16 cellular contexts compared by ENCODE assay signal in genomic region chr6:79687759-79688158, GRCh38. TPM values are rescaled to one million over a fixed set of nuclear protein-coding genes. Genes with fewer than 3 reads are reported as not detected.
DNase-seq lines count a peak whose midpoint lies in the region; ATAC-seq, FAIRE-seq and TF ChIP-seq lines count a peak whose summit lies in the region.
"Had no signal": no experiment of that assay in that cellular context is flagged by ENCODE, and none has a peak within 500 bp of the region (broad histone marks: within the 10 kb centered on the region; RNA-seq: fewer than 3 reads in every experiment).

No MANE protein-coding gene starts in this region.

- H3K27ac Mint-ChIP-seq in mesothelial cell of epicardium, result peak overlapping the region; percentile 18
- H3K27ac Mint-ChIP-seq: endodermal cell had no signal

- ATAC-seq in K562, result peak; percentile 82
- ATAC-seq in GM18867 (IDR thresholded peaks at IDR 0.05; ENCODE audit: unreplicated experiment), result no peak
- no peak for ATAC-seq in GM19328 (IDR thresholded peaks at IDR 0.05; ENCODE audit: unreplicated experiment)
- ATAC-seq in HG03039 (IDR thresholded peaks at IDR 0.05; ENCODE audit: unreplicated experiment), result no peak
- ATAC-seq: GM12878 had no signal

- H3K36me3 ChIP-seq in K562 (ENCODE audit: control insufficient read depth, insufficient read depth, low read length), result no peaks in the 10 kb centered on the region
- H3K36me3 ChIP-seq: BE2C had no signal

- intact Hi-C loops in K562 (cut with micrococcal nuclease), result no loop called here

- peaks cover 11% of the 10 kb centered on the region for H3K36me3 Mint-ChIP-seq in mesothelial cell of epicardium

- H3K4me1 ChIP-seq in K562 (replicated peaks in 1 of 2; ENCODE audit: control insufficient read depth in 2 of 2, insufficient read depth in 2 of 2, low read length in 2 of 2), result peaks cover 3 to 5% of the 10 kb centered on the region in 2 experiments; a peak in 3 of 5 replicates

- no peak for TF ChIP-seq RAD21 in K562 (CRISPR knock-in tag; conservative IDR thresholded peaks at IDR 0.05 in 1 of 2, IDR thresholded peaks at IDR 0.05 in 1 of 2)

- no peak overlapping the region for H3K4me3 Mint-ChIP-seq in mesothelial cell of epicardium
- H3K4me3 Mint-ChIP-seq: endodermal cell had no signal

- in situ Hi-C loops in G401 (cut with HindIII; ENCODE audit: low sequenced_read_pairs) (no loop called here), K562 (cut with MboI) (no loop called here)

- TF ChIP-seq CTCF in K562 (IDR thresholded peaks at IDR 0.05 in 2 of 3, conservative IDR thresholded peaks at IDR 0.05 in 1 of 3; ENCODE audit: insufficient read depth in 2 of 3, low read depth in 1 of 3, low read length in 3 of 3) (no peak), mesothelial cell of epicardium (IDR thresholded peaks at IDR 0.05; ENCODE audit: unreplicated experiment) (no peak)

- CTCF ChIA-PET in K562 (lab: Yijun Ruan, JAX; ENCODE audit: low intra/inter-chr PET ratio), result no interaction called here

- H4K20me1 ChIP-seq in K562 (replicated peaks; ENCODE audit: control insufficient read depth, insufficient read depth, low read length), result 0 out of 2 replicates have a peak, but pooled peaks cover 3% of the 10 kb centered on the region

- FAIRE-seq in K562 (lab: Jason Lieb, UNC), result peak; percentile 46
- FAIRE-seq: GM12878, TTC549 had no signal

- no peak overlapping the region for H3K27ac ChIP-seq in K562 (ENCODE audit: extremely low read depth, low read depth, low read length)

- no peaks in the 10 kb centered on the region for H3K27me3 Mint-ChIP-seq in mesothelial cell of epicardium (ENCODE audit: low read depth)

- TF ChIP-seq POLR2A in K562 (conservative IDR thresholded peaks at IDR 0.05), result no peak

- peaks cover 3% of the 10 kb centered on the region for H3K9me3 Mint-ChIP-seq in mesothelial cell of epicardium

- no peaks in the 10 kb centered on the region for H3K9me1 ChIP-seq in K562 (ENCODE audit: control insufficient read depth, insufficient read depth, low read length)

- BruUV-seq in K562 (replicated peaks; lab: Mats Ljungman, UMichigan), result no TSS peak

- no peak overlapping the region for H2AFZ ChIP-seq in K562 (ENCODE audit: low read depth, low read length)

- DNase-seq in G401 (ENCODE audit: low spot score) (peak; percentile 55), NCI-H2081 (lab: John Stamatoyannopoulos, UW) (peak; percentile 34 to 81), K562 (ENCODE audit: extremely low read depth in 1 of 4, low spot score in 3 of 4) (peak in 2 of 4 experiments; percentile 24 to 55), mesothelial cell of epicardium (ENCODE audit: low spot score in 2 of 2, unreplicated experiment in 2 of 2) (no peak), cerebellum (ENCODE audit: low spot score) (no peak)
- DNase-seq: activated gamma-delta T cell treated with Interleukin-2 at 50 U/mL for 16 hours; BE2C; endodermal cell; MV-4-11; posterior cingulate gyrus; stimulated activated CD8-positive, alpha-beta memory T cell treated with anti-CD3 and anti-CD28 coated beads, Interleukin-4, amount 100 ng/mL, for 48 hours had no signal

- H3K4me3 ChIP-seq in K562, result no peak overlapping the region
- H3K4me3 ChIP-seq: GM12878 had no signal

- TF ChIP-seq EP300 in K562 (IDR thresholded peaks at IDR 0.05; ENCODE audit: low read length), result no peak; the same call in 1 of the 2 replicates

- H3K4me1 Mint-ChIP-seq in mesothelial cell of epicardium, result peaks cover 32% of the 10 kb centered on the region

- H3K9ac ChIP-seq in K562 (ENCODE audit: insufficient read depth in 1 of 2, low read depth in 2 of 2, low read length in 2 of 2), result no peak overlapping the region

- no peak overlapping the region for H3K4me2 ChIP-seq in K562 (ENCODE audit: insufficient read depth, low read length)

- POLR2A ChIA-PET in K562 (lab: Yijun Ruan, JAX), result interaction anchor here (0.6 to 1.2 kb wide), 3 partner anchors 17 to 556 kb away, joined by 3 to 4 read pairs (median 4); no protein-coding TSS in a partner anchor

- 29% methylated on average over 1 of the region's 1 CpG for WGBS in K562 (ENCODE audit: insufficient coverage, low coverage, missing lambda C conversion rate)

- H3K9me3 ChIP-seq in K562 (replicated peaks; ENCODE audit: control insufficient read depth, insufficient read depth, low read depth, low read length), result no peaks in the 10 kb centered on the region
- H3K9me3 ChIP-seq: BE2C had no signal

- H3K27me3 ChIP-seq in K562 (ENCODE audit: control insufficient read depth in 2 of 2, insufficient read depth in 2 of 2, low read length in 2 of 2), result no peaks in the 10 kb centered on the region
- H3K27me3 ChIP-seq: BE2C had no signal

- no peaks in the 10 kb centered on the region for H3K79me2 ChIP-seq in K562 (ENCODE audit: control insufficient read depth, insufficient read depth, low read length)

TF ChIP-seq in K562, 482 proteins besides CTCF, POLR2A, EP300 and RAD21 (continues in another document):
- TF ChIP-seq, protein P1, sequence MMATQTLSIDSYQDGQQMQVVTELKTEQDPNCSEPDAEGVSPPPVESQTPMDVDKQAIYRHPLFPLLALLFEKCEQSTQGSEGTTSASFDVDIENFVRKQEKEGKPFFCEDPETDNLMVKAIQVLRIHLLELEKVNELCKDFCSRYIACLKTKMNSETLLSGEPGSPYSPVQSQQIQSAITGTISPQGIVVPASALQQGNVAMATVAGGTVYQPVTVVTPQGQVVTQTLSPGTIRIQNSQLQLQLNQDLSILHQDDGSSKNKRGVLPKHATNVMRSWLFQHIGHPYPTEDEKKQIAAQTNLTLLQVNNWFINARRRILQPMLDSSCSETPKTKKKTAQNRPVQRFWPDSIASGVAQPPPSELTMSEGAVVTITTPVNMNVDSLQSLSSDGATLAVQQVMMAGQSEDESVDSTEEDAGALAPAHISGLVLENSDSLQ (IDR thresholded peaks at IDR 0.05), result 0 out of 2 replicates have a peak, but pooled peaks have one; percentile 5
- TF ChIP-seq ARID1B (IDR thresholded peaks at IDR 0.05) (peak; percentile 49; the same call in 1 of the 2 replicates), MAX (CRISPR knock-in tag; IDR thresholded peaks at IDR 0.05) (no peak), ZFP36 (IDR thresholded peaks at IDR 0.05; ENCODE audit: low read depth, low read length, partially characterized antibody) (no peak), RBM14 (IDR thresholded peaks at IDR 0.05; ENCODE audit: borderline replicate concordance, insufficient read depth, low read depth, low read length) (no peak), CBFA2T2 (conservative IDR thresholded peaks at IDR 0.05) (peak; percentile 78), ELF1 (tag; IDR thresholded peaks at IDR 0.05) (no peak), POLR2AphosphoS5 (IDR thresholded peaks at IDR 0.05; ENCODE audit: control insufficient read depth, insufficient read depth, low read depth, low read length) (peak; percentile 47; the same call in 1 of the 2 replicates), KLF16 (IDR thresholded peaks at IDR 0.05) (no peak)
- TF ChIP-seq, protein P2, sequence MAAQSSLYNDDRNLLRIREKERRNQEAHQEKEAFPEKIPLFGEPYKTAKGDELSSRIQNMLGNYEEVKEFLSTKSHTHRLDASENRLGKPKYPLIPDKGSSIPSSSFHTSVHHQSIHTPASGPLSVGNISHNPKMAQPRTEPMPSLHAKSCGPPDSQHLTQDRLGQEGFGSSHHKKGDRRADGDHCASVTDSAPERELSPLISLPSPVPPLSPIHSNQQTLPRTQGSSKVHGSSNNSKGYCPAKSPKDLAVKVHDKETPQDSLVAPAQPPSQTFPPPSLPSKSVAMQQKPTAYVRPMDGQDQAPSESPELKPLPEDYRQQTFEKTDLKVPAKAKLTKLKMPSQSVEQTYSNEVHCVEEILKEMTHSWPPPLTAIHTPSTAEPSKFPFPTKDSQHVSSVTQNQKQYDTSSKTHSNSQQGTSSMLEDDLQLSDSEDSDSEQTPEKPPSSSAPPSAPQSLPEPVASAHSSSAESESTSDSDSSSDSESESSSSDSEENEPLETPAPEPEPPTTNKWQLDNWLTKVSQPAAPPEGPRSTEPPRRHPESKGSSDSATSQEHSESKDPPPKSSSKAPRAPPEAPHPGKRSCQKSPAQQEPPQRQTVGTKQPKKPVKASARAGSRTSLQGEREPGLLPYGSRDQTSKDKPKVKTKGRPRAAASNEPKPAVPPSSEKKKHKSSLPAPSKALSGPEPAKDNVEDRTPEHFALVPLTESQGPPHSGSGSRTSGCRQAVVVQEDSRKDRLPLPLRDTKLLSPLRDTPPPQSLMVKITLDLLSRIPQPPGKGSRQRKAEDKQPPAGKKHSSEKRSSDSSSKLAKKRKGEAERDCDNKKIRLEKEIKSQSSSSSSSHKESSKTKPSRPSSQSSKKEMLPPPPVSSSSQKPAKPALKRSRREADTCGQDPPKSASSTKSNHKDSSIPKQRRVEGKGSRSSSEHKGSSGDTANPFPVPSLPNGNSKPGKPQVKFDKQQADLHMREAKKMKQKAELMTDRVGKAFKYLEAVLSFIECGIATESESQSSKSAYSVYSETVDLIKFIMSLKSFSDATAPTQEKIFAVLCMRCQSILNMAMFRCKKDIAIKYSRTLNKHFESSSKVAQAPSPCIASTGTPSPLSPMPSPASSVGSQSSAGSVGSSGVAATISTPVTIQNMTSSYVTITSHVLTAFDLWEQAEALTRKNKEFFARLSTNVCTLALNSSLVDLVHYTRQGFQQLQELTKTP (IDR thresholded peaks at IDR 0.05; ENCODE audit: low read depth in 1 of 2, partially characterized antibody in 2 of 2), result no peak

RNA-seq across cellular contexts. Expression of gene SH3BGRL2, which starts 56.6 kb away (rescaled TPM):
- 26.0 and 40.8 TPM in 2 replicates for total RNA-seq in G401 (2014; rRNA removed; shearing (Covaris generic))
- 1.8 and 7.8 TPM in 2 replicates for total RNA-seq in K562 (2011; cell fraction: chromatin; rRNA removed; ENCODE audit: low replicate concordance)
- 1.3 and 2.1 TPM in 2 replicates for total RNA-seq in K562 (2011; cell fraction: nucleolus; rRNA removed)
- total RNA-seq in K562 (2011; cell fraction: nucleoplasm; rRNA removed), result 5.4 and 8.2 TPM in 2 replicates
- total RNA-seq in K562 (2014; rRNA removed), result 7.3 and 8.0 TPM in 2 replicates
- 12.1 and 13.6 TPM in 2 replicates for total RNA-seq in K562 (2014; rRNA removed; fragmentation: Illumina TruSeq; extraction: Trizol)
- 9.1 and 10.2 TPM in 2 replicates for total RNA-seq in K562 (2015; rRNA removed; fragmentation: Illumina TruSeq; extraction: Trizol)
- total RNA-seq in K562 (2021), result 9.9 and 10.8 TPM in 2 replicates
- 2.9 and 5.5 TPM in 2 replicates for polyA plus RNA-seq in K562 (2011; rRNA removed)
- polyA plus RNA-seq in K562 (2011; cell fraction: cytosol; rRNA removed), result 1.2 and 1.8 TPM in 2 replicates
- polyA plus RNA-seq in K562 (2011; cell fraction: nucleus; rRNA removed), result 1.8 and 1.9 TPM in 2 replicates
- polyA plus RNA-seq in K562 (2012), result 4.4 and 6.3 TPM in 2 replicates
- 8.3 and 10.5 TPM in 2 replicates for polyA plus RNA-seq in K562 (2014; fragmentation: Illumina TruSeq; extraction: Trizol)
- polyA plus RNA-seq in K562 (2014; fragmentation: Nextera tagmentation; extraction: Ambion mirVana), result 1 to 10 TPM; 4.4 to 5.0 TPM
- polyA plus RNA-seq in K562 (2014; rRNA removed), result 6.5 and 8.6 TPM in 2 replicates
- polyA minus RNA-seq in K562 (2011; rRNA and poly(A)+ RNA removed), result 3.8 and 5.6 TPM in 2 replicates
- 1.7 and 3.1 TPM in 2 replicates for polyA minus RNA-seq in K562 (2011; cell fraction: cytosol; rRNA and poly(A)+ RNA removed)
- polyA minus RNA-seq in K562 (2011; cell fraction: nucleus; rRNA and poly(A)+ RNA removed), result 1.8 and 2.7 TPM in 2 replicates
- total RNA-seq in mesothelial cell of epicardium, result 24.7 to 27.1 TPM (median 26.1 TPM) in 3 replicates
- 26.1 TPM for total RNA-seq in cerebellum

Comparison
In these comparisons a context has a peak if more than half of its experiments do, and no peak if none do; other contexts are left out.
1. DNase-seq: peak in G401 (single experiment) and NCI-H2081 (2 of 2); none in mesothelial cell of epicardium (0 of 2) and cerebellum (single experiment).